ENCODE assay signal across 19 cellular contexts in genomic region chr11:32221476-32222032, GRCh38.
DNase-seq lines count a peak whose midpoint lies in the region; ATAC-seq and TF ChIP-seq lines count a peak whose summit lies in the region.
"Had no signal": no experiment of that assay in that cellular context is flagged by ENCODE, and none has a peak within 500 bp of the region (broad histone marks: within the 10 kb centered on the region; RNA-seq: fewer than 3 reads in every experiment).

No MANE protein-coding gene starts in this region.

- H2AK5ac ChIP-seq in trophoblast cell (ENCODE audit: low read length): no peak overlapping the region

- no peak overlapping the region for H3K9ac ChIP-seq in trophoblast cell (ENCODE audit: low read length)
- H3K9ac ChIP-seq: BLaER1 had no signal

- TF ChIP-seq CTCF in adrenal gland (IDR thresholded peaks at IDR 0.05): no peak

- H3K27ac ChIP-seq in trophoblast cell (ENCODE audit: low read depth, low read length) (no peak overlapping the region), adrenal gland (no peak overlapping the region)
- H3K27ac ChIP-seq: 22Rv1, BLaER1, C4-2B had no signal

- no peak overlapping the region for H4K91ac ChIP-seq in trophoblast cell (ENCODE audit: low read depth, low read length)

- no peak overlapping the region for H4K8ac ChIP-seq in trophoblast cell (ENCODE audit: low read depth, low read length)

- H3K36me3 ChIP-seq in trophoblast cell (ENCODE audit: control insufficient read depth in 1 of 2, insufficient read depth in 2 of 2, low read length in 2 of 2): no peaks in the 10 kb centered on the region
- no peaks in the 10 kb centered on the region for H3K36me3 ChIP-seq in adrenal gland (replicated peaks in 1 of 2)
- H3K36me3 ChIP-seq: BLaER1, HAP-1 had no signal

- TF ChIP-seq POLR2A in adrenal gland (IDR thresholded peaks at IDR 0.05): no peak

- H3K4me3 ChIP-seq in trophoblast cell (ENCODE audit: low read depth, low read length): no peak overlapping the region
- H3K4me3 ChIP-seq in adrenal gland: no peak overlapping the region
- H3K4me3 ChIP-seq: BLaER1, GM12878, HAP-1 had no signal

- H3K27ac Mint-ChIP-seq in stimulated activated naive CD8-positive, alpha-beta T cell treated with anti-CD3 and anti-CD28 coated beads, Interleukin-15, amount 100 ng/mL, for 72 hours: no peak overlapping the region
- H3K27ac Mint-ChIP-seq: B cell; CD4-positive, CD25-positive, alpha-beta regulatory T cell; CD8-positive, alpha-beta T cell; HFFc6 had no signal

- H3K27me3 ChIP-seq in trophoblast cell (ENCODE audit: insufficient read depth, low read length): no peaks in the 10 kb centered on the region
- H3K27me3 ChIP-seq in adrenal gland: no peaks in the 10 kb centered on the region
- H3K27me3 ChIP-seq: BLaER1 had no signal

- whole genome bisulfite sequencing in trophoblast cell (ENCODE audit: extremely low coverage, insufficient coverage, insufficient read length): no CpG with 5 or more reads among the region's 14 CpGs
- WGBS in adrenal gland, 4 donors: 73 to 84% (median 80%) methylated on average over 14 of the region's 14 CpGs

- no peak overlapping the region for H4K12ac ChIP-seq in trophoblast cell (ENCODE audit: low read depth, low read length)

- no peak overlapping the region for H2BK12ac ChIP-seq in trophoblast cell (ENCODE audit: low read length)

- no peak for DNase-seq in stimulated activated naive CD8-positive, alpha-beta T cell treated with anti-CD3 and anti-CD28 coated beads, Interleukin-15, amount 100 ng/mL, for 72 hours
- DNase-seq in stimulated activated naive CD8-positive, alpha-beta T cell treated with anti-CD3 and anti-CD28 coated beads, Interleukin-15, Interleukin-2, amounts not matched to agents 100 U/mL and 50 U/mL, for 24 hours: no peak
- peak; percentile 19 for DNase-seq in kidney tubule cell (ENCODE audit: low spot score)
- DNase-seq in trophoblast cell: peak; percentile 89 to 93
- DNase-seq in NCI-H2227 (lab: John Stamatoyannopoulos, UW; ENCODE audit: unreplicated experiment): no peak
- DNase-seq in adrenal gland: no peak
- DNase-seq: Caco-2; CD4-positive, CD25-positive, alpha-beta regulatory T cell; CD8-positive, alpha-beta T cell; DMS153; DND-41; GOT3; HFFc6 had no signal

- H3K9me3 Mint-ChIP-seq in stimulated activated naive CD8-positive, alpha-beta T cell treated with anti-CD3 and anti-CD28 coated beads, Interleukin-15, amount 100 ng/mL, for 72 hours: no peaks in the 10 kb centered on the region
- H3K9me3 Mint-ChIP-seq: CD8-positive, alpha-beta T cell; HFFc6 had no signal

- no peak overlapping the region for H2BK5ac ChIP-seq in trophoblast cell (ENCODE audit: low read depth, low read length, poor library complexity)

- no peaks in the 10 kb centered on the region for H3K79me1 ChIP-seq in trophoblast cell (ENCODE audit: low read length)

- H3K18ac ChIP-seq in trophoblast cell (ENCODE audit: low read length): no peak overlapping the region

- intact Hi-C loops in adrenal gland (cut with DNase I): no loop called here

- ATAC-seq in stimulated activated naive CD8-positive, alpha-beta T cell treated with anti-CD3 and anti-CD28 coated beads, Interleukin-15, amount 100 ng/mL, for 72 hours: peak; percentile 14
- no peak for ATAC-seq in stimulated activated naive CD8-positive, alpha-beta T cell treated with anti-CD3 and anti-CD28 coated beads, Interleukin-15, Interleukin-2, amounts not matched to agents 100 U/mL and 50 U/mL, for 24 hours
- ATAC-seq: CD8-positive, alpha-beta T cell; GM12878 had no signal

- H3K27me3 Mint-ChIP-seq in stimulated activated naive CD8-positive, alpha-beta T cell treated with anti-CD3 and anti-CD28 coated beads, Interleukin-15, amount 100 ng/mL, for 72 hours: no peaks in the 10 kb centered on the region

- peaks cover 1% of the 10 kb centered on the region for H3K9me3 ChIP-seq in trophoblast cell (ENCODE audit: insufficient read depth, low read depth, low read length)
- H3K9me3 ChIP-seq in adrenal gland (replicated peaks in 1 of 3): no peaks in the 10 kb centered on the region
- H3K9me3 ChIP-seq: BLaER1, Caco-2, HAP-1 had no signal

- H2AFZ ChIP-seq in trophoblast cell (ENCODE audit: insufficient read depth, low read length, poor library complexity): no peak overlapping the region

- H3K23ac ChIP-seq in trophoblast cell (ENCODE audit: low read length): no peak overlapping the region

- H3K14ac ChIP-seq in trophoblast cell (ENCODE audit: low read length): no peak overlapping the region

- H3K4me3 Mint-ChIP-seq in stimulated activated naive CD8-positive, alpha-beta T cell treated with anti-CD3 and anti-CD28 coated beads, Interleukin-15, amount 100 ng/mL, for 72 hours: no peak overlapping the region
- H3K4me3 Mint-ChIP-seq: B cell; CD4-positive, CD25-positive, alpha-beta regulatory T cell; CD8-positive, alpha-beta T cell; HFFc6 had no signal

- H3K79me2 ChIP-seq in trophoblast cell (ENCODE audit: control insufficient read depth, insufficient read depth, low read length, poor library complexity): no peaks in the 10 kb centered on the region

- H3K4me1 Mint-ChIP-seq in stimulated activated naive CD8-positive, alpha-beta T cell treated with anti-CD3 and anti-CD28 coated beads, Interleukin-15, amount 100 ng/mL, for 72 hours: no peaks in the 10 kb centered on the region
- H3K4me1 Mint-ChIP-seq: B cell; CD4-positive, CD25-positive, alpha-beta regulatory T cell had no signal

- no peak overlapping the region for H3K4me2 ChIP-seq in trophoblast cell (ENCODE audit: low read length)
- H3K4me2 ChIP-seq: BLaER1 had no signal

- H3K4me1 ChIP-seq in trophoblast cell (ENCODE audit: control insufficient read depth in 1 of 2, insufficient read depth in 2 of 2, low read length in 2 of 2) (no peaks in the 10 kb centered on the region), adrenal gland (replicated peaks in 1 of 2) (no peaks in the 10 kb centered on the region)
- H3K4me1 ChIP-seq: BLaER1, Caco-2, HAP-1 had no signal

- no peak overlapping the region for H3K4ac ChIP-seq in trophoblast cell (ENCODE audit: low read depth, low read length)

- no peak overlapping the region for H2BK120ac ChIP-seq in trophoblast cell (ENCODE audit: insufficient read depth, low read length, poor library complexity)

Comparison
In these comparisons a context has a peak if more than half of its experiments do, and no peak if none do; other contexts are left out.
1. DNase-seq: peak in kidney tubule cell (single experiment) and trophoblast cell (2 of 2); none in stimulated activated naive CD8-positive, alpha-beta T cell treated with anti-CD3 and anti-CD28 coated beads, Interleukin-15, amount 100 ng/mL, for 72 hours (0 of 2), stimulated activated naive CD8-positive, alpha-beta T cell treated with anti-CD3 and anti-CD28 coated beads, Interleukin-15, Interleukin-2, amounts not matched to agents 100 U/mL and 50 U/mL, for 24 hours (single experiment), NCI-H2227 (single experiment) and adrenal gland (0 of 7).